9 cellular contexts compared by ENCODE assay signal in genomic region chr22:42680648-42681047, GRCh38. TPM values are rescaled to one million over a fixed set of nuclear protein-coding genes. Genes with fewer than 3 reads are reported as not detected.
DNase-seq lines count a peak whose midpoint lies in the region; FAIRE-seq and TF ChIP-seq lines count a peak whose summit lies in the region.
"Had no signal": no experiment of that assay in that cellular context is flagged by ENCODE, and none has a peak within 500 bp of the region (broad histone marks: within the 10 kb centered on the region; RNA-seq: fewer than 3 reads in every experiment).

No MANE protein-coding gene starts in this region.

- no peak overlapping the region for H3K4me3 ChIP-seq in SK-N-SH (ENCODE audit: low read depth in 2 of 2, low read length in 1 of 2)
- no peak overlapping the region for H3K4me3 ChIP-seq in small intestine (ENCODE audit: low read depth in 1 of 2, low read length in 2 of 2)

- no peaks in the 10 kb centered on the region for H4K20me1 ChIP-seq in SK-N-SH (ENCODE audit: insufficient read depth)

- no peaks in the 10 kb centered on the region for H3K27me3 ChIP-seq in SK-N-SH (ENCODE audit: insufficient read depth)
- H3K27me3 ChIP-seq in small intestine (ENCODE audit: control insufficient read depth in 2 of 2, insufficient read depth in 2 of 2, low read length in 2 of 2), result no peaks in the 10 kb centered on the region

- H3K4me1 ChIP-seq in SK-N-SH (ENCODE audit: control insufficient read depth in 1 of 2, insufficient read depth in 2 of 2, low read depth in 1 of 2, low read length in 1 of 2) (peaks cover 4 to 9% of the 10 kb centered on the region in 2 experiments; a peak in 2 of 4 replicates), small intestine (ENCODE audit: control insufficient read depth in 2 of 2, insufficient read depth in 1 of 2, low read depth in 1 of 2, low read length in 1 of 2) (peaks cover 4 to 9% of the 10 kb centered on the region in 2 donors)

- H3K9me3 ChIP-seq in SK-N-SH (no peaks in the 10 kb centered on the region), small intestine (ENCODE audit: control insufficient read depth, low read depth) (no peaks in the 10 kb centered on the region)

- H3K27ac ChIP-seq in SK-N-SH (ENCODE audit: low read depth in 2 of 2, low read length in 1 of 2) (peak overlapping the region in 1 of 2 experiments; percentile 68; a peak in 2 of 4 replicates), small intestine (ENCODE audit: low read depth in 1 of 2, low read length in 1 of 2) (peak overlapping the region in 1 of 2 donors; percentile 61)
- H3K27ac ChIP-seq: 22Rv1 had no signal

- 72% methylated on average over 7 of the region's 8 CpGs for WGBS in SK-N-SH (ENCODE audit: low lambda C conversion rate)
- 69 to 79% (median 71%) methylated on average over 8 of the region's 8 CpGs for WGBS in small intestine, 3 donors

- TF ChIP-seq CTCF in SK-N-SH (IDR thresholded peaks at IDR 0.05), result no peak
- TF ChIP-seq CTCF in GM20000 (IDR thresholded peaks at IDR 0.05; ENCODE audit: extremely low read depth, missing control alignments), result no peak

- H2AFZ ChIP-seq in SK-N-SH (ENCODE audit: low read depth), result peak overlapping the region; percentile 63; the same call in 1 of the 2 replicates

- no peak for FAIRE-seq in small intestine (lab: Jason Lieb, UNC)

- no peaks in the 10 kb centered on the region for H3K79me2 ChIP-seq in SK-N-SH (ENCODE audit: insufficient read depth)

- CTCF ChIA-PET in SK-N-SH (lab: Yijun Ruan, JAX), result no interaction called here

- DNase-seq in DMS53 (lab: John Stamatoyannopoulos, UW) (peak; percentile 55), DMS53 treated with DMSO at 0.1 percent for 48 hours (lab: John Stamatoyannopoulos, UW; ENCODE audit: unreplicated experiment) (no peak), SK-N-SH (no peak), fibroblast of the conjunctiva (ENCODE audit: low read depth) (peak; percentile 71), small intestine (peak; percentile 22), NCI-H2196 (lab: John Stamatoyannopoulos, UW; ENCODE audit: unreplicated experiment) (no peak), GM20000 (ENCODE audit: low spot score) (no peak), NCI-H82 (lab: John Stamatoyannopoulos, UW) (no peak)

- peak overlapping the region; percentile 23; the same call in 1 of the 2 replicates for H3K9ac ChIP-seq in SK-N-SH

- H3K9me2 ChIP-seq in SK-N-SH, result no peaks in the 10 kb centered on the region

- H3K4me2 ChIP-seq in SK-N-SH, result peak overlapping the region; percentile 41; the same call in 1 of the 2 replicates

- no peaks in the 10 kb centered on the region for H3F3A ChIP-seq in SK-N-SH (replicated peaks; ENCODE audit: insufficient read depth)

- H3K36me3 ChIP-seq in SK-N-SH (replicated peaks in 1 of 2; ENCODE audit: control insufficient read depth in 1 of 2, insufficient read depth in 2 of 2, low read length in 1 of 2), result no peaks in the 10 kb centered on the region
- no peaks in the 10 kb centered on the region for H3K36me3 ChIP-seq in small intestine (ENCODE audit: control insufficient read depth in 2 of 2, insufficient read depth in 2 of 2, low read length in 2 of 2)

- no peak for TF ChIP-seq EP300 in SK-N-SH (IDR thresholded peaks at IDR 0.05; ENCODE audit: borderline replicate concordance in 1 of 2, low read depth in 1 of 2, low read length in 1 of 2)

- no peak for TF ChIP-seq RAD21 in SK-N-SH (IDR thresholded peaks at IDR 0.05; ENCODE audit: low read length)

- POLR2A ChIA-PET in SK-N-SH (lab: Yijun Ruan, JAX), result no interaction called here

TF ChIP-seq in SK-N-SH, 30 proteins besides CTCF, POLR2A, EP300 and RAD21:
- TF ChIP-seq POLR2AphosphoS5 (IDR thresholded peaks at IDR 0.05; ENCODE audit: low read depth, low read length), result 0 out of 2 replicates have a peak, but pooled peaks have one; percentile 10
- TF ChIP-seq JUND (IDR thresholded peaks at IDR 0.05), result peak; percentile 53; the same call in 1 of the 2 replicates
- peak; percentile 59; the same call in 1 of the 2 replicates for TF ChIP-seq FOSL2 (IDR thresholded peaks at IDR 0.05; ENCODE audit: borderline replicate concordance, low read depth)
- no peak for TF ChIP-seq SIN3A (IDR thresholded peaks at IDR 0.05; ENCODE audit: borderline replicate concordance, low read depth, low read length)
- TF ChIP-seq GABPA (IDR thresholded peaks at IDR 0.05; ENCODE audit: low read depth), result peak; percentile 68
- TF ChIP-seq RFX5 (IDR thresholded peaks at IDR 0.05; ENCODE audit: low read length), result no peak
- no peak for TF ChIP-seq USF1 (IDR thresholded peaks at IDR 0.05; ENCODE audit: borderline replicate concordance, low read depth)

RNA-seq across cellular contexts. Expression of gene CYB5R3, which starts 31.5 kb away (rescaled TPM):
- polyA plus RNA-seq in SK-N-SH (2012; rRNA removed) (86.8 and 106 TPM in 2 replicates), small intestine (100 to 1,000 TPM in 2 of 3 donors, 10 to 100 TPM in 1; 70.0 to 136 (median 101) TPM)
- 56.6 and 75.2 TPM in 2 replicates for polyA plus RNA-seq in SK-N-SH (2012; cell fraction: cytosol; rRNA removed)
- 58.9 and 65.5 TPM in 2 replicates for polyA plus RNA-seq in SK-N-SH (2012; cell fraction: nucleus; rRNA removed)

RNA-seq across cellular contexts. Expression of gene A4GALT, which starts 40.0 kb away (rescaled TPM):
- polyA plus RNA-seq in SK-N-SH (2012; rRNA removed) (5.2 and 9.5 TPM in 2 replicates), small intestine (10 to 100 TPM in 1 of 3 donors, 1 to 10 TPM in 2; 1.1 to 23.0 (median 3.2) TPM)
- polyA plus RNA-seq in SK-N-SH (2012; cell fraction: cytosol; rRNA removed), result 5.3 and 6.8 TPM in 2 replicates
- 6.1 and 6.4 TPM in 2 replicates for polyA plus RNA-seq in SK-N-SH (2012; cell fraction: nucleus; rRNA removed)

RNA-seq across cellular contexts. Expression of gene ATP5MGL, which starts 40.2 kb away (rescaled TPM):
- polyA plus RNA-seq in SK-N-SH (2012; rRNA removed), result not detected in 2 replicates
- polyA plus RNA-seq in SK-N-SH (2012; cell fraction: cytosol; rRNA removed), result not detected in 2 replicates
- 0.07 TPM in 1 of 2 replicates, not detected in the other for polyA plus RNA-seq in SK-N-SH (2012; cell fraction: nucleus; rRNA removed)
- polyA plus RNA-seq in small intestine, result under 1 TPM in 1 of 3 donors, not detected in 2; 0.10 TPM

Comparison
In these comparisons a context has a peak if more than half of its experiments do, and no peak if none do; other contexts are left out.
1. DNase-seq: peak in DMS53 (single experiment), fibroblast of the conjunctiva (single experiment) and small intestine (single experiment); none in DMS53 treated with DMSO at 0.1 percent for 48 hours (single experiment), SK-N-SH (single experiment), NCI-H2196 (single experiment), GM20000 (single experiment) and NCI-H82 (single experiment).